In the genomic region with DNA sequence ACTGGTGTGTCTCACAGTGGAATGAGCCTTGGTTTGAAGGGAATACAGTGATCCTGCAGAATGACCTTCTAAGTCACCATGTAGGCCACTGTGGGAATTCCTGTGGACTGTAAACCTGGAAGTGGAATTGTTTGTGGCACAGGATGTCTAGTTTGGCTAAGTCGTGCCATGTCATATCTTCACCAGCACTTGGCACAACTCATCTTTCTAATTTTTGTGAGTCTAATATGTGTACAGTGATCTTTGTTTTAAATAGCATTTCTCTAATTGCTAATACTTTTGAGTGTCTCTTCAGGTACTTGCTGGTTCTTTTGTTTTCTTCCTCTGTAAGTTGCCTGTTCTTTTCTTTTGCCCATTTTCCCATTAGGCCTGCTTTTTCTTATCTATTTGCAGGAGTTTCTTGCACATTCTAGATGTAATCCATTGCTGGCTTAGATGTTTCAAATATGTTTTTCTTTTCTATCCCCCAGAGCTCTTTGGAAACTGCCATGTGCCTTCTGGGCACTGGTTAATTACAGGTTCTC, we compare ENCODE assay signal across 2 cellular contexts.
TF ChIP-seq lines count a peak whose summit lies in the region.

No MANE protein-coding gene starts in this region.

TF ChIP-seq in HEK293, 187 proteins besides CTCF, POLR2A, EP300 and RAD21 (continued from another document):
- TF ChIP-seq, protein P1, sequence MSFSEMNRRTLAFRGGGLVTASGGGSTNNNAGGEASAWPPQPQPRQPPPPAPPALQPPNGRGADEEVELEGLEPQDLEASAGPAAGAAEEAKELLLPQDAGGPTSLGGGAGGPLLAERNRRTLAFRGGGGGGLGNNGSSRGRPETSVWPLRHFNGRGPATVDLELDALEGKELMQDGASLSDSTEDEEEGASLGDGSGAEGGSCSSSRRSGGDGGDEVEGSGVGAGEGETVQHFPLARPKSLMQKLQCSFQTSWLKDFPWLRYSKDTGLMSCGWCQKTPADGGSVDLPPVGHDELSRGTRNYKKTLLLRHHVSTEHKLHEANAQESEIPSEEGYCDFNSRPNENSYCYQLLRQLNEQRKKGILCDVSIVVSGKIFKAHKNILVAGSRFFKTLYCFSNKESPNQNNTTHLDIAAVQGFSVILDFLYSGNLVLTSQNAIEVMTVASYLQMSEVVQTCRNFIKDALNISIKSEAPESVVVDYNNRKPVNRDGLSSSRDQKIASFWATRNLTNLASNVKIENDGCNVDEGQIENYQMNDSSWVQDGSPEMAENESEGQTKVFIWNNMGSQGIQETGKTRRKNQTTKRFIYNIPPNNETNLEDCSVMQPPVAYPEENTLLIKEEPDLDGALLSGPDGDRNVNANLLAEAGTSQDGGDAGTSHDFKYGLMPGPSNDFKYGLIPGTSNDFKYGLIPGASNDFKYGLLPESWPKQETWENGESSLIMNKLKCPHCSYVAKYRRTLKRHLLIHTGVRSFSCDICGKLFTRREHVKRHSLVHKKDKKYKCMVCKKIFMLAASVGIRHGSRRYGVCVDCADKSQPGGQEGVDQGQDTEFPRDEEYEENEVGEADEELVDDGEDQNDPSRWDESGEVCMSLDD (tag by site-specific recombination; IDR thresholded peaks at IDR 0.05) = no peak

TF ChIP-seq in K562, 482 proteins besides CTCF, POLR2A, EP300 and RAD21 (continued from another document and continues in another):
- TF ChIP-seq L3MBTL2 (IDR thresholded peaks at IDR 0.05) (no peak), SPI1 (IDR thresholded peaks at IDR 0.05; ENCODE audit: borderline replicate concordance, low read depth, low read length) (no peak), GTF2E2 (tag; IDR thresholded peaks at IDR 0.05) (no peak), MECOM (CRISPR knock-in tag; IDR thresholded peaks at IDR 0.05) (no peak), CBX5 (IDR thresholded peaks at IDR 0.05; ENCODE audit: borderline replicate concordance, low read depth) (peak; percentile 69; the same call in 1 of the 2 replicates), POLR2AphosphoS2 (IDR thresholded peaks at IDR 0.05; ENCODE audit: low read length) (no peak), YBX1 (IDR thresholded peaks at IDR 0.05) (no peak), NCOR1 (IDR thresholded peaks at IDR 0.05) (no peak), IRF2 (CRISPR knock-in tag; IDR thresholded peaks at IDR 0.05) (no peak), CHCHD3 (CRISPR knock-in tag; IDR thresholded peaks at IDR 0.05) (no peak), CREB1 (IDR thresholded peaks at IDR 0.05) (no peak), CREB1 (CRISPR knock-in tag; IDR thresholded peaks at IDR 0.05) (no peak), ZNF354B (CRISPR knock-in tag; IDR thresholded peaks at IDR 0.05) (no peak), POLR3A (IDR thresholded peaks at IDR 0.05; ENCODE audit: borderline replicate concordance, extremely low read depth, insufficient read depth, insufficient read length) (no peak), ZNF778 (CRISPR knock-in tag; IDR thresholded peaks at IDR 0.05) (no peak), CBX1 (IDR thresholded peaks at IDR 0.05; ENCODE audit: low read depth) (0 out of 2 replicates have a peak, but pooled peaks have one; percentile 16), ZNF134 (CRISPR knock-in tag; conservative IDR thresholded peaks at IDR 0.05) (no peak), SIRT6 (IDR thresholded peaks at IDR 0.05; ENCODE audit: low read depth, low read length) (no peak), HLTF (IDR thresholded peaks at IDR 0.05) (peak; percentile 88; the same call in 1 of the 2 replicates), CBX3 (IDR thresholded peaks at IDR 0.05; ENCODE audit: borderline replicate concordance in 1 of 2, low read length in 2 of 2) (peak in 1 of 2 experiments; percentile 76; a peak in 1 of 3 replicates), DMBX1 (CRISPR knock-in tag; IDR thresholded peaks at IDR 0.05; ENCODE audit: borderline replicate concordance) (no peak), BCOR (IDR thresholded peaks at IDR 0.05) (peak; percentile 74), ZNF830 (CRISPR knock-in tag; IDR thresholded peaks at IDR 0.05) (no peak), NR3C1 (CRISPR knock-in tag; IDR thresholded peaks at IDR 0.05) (no peak), ZKSCAN8 (CRISPR knock-in tag; IDR thresholded peaks at IDR 0.05) (no peak), U2AF1 (optimal IDR thresholded peaks at IDR 0.05; ENCODE audit: low read depth, low read length) (no peak), NCOA4 (IDR thresholded peaks at IDR 0.05; ENCODE audit: partially characterized antibody) (no peak), MYNN (IDR thresholded peaks at IDR 0.05) (no peak), MYNN (CRISPR knock-in tag; IDR thresholded peaks at IDR 0.05) (no peak), ZBTB8A (IDR thresholded peaks at IDR 0.05; ENCODE audit: partially characterized antibody) (no peak), SIN3A (IDR thresholded peaks at IDR 0.05; ENCODE audit: borderline replicate concordance in 2 of 2, control insufficient read depth in 1 of 2, low read depth in 2 of 2, low read length in 2 of 2) (no peak)
- TF ChIP-seq, protein P2, sequence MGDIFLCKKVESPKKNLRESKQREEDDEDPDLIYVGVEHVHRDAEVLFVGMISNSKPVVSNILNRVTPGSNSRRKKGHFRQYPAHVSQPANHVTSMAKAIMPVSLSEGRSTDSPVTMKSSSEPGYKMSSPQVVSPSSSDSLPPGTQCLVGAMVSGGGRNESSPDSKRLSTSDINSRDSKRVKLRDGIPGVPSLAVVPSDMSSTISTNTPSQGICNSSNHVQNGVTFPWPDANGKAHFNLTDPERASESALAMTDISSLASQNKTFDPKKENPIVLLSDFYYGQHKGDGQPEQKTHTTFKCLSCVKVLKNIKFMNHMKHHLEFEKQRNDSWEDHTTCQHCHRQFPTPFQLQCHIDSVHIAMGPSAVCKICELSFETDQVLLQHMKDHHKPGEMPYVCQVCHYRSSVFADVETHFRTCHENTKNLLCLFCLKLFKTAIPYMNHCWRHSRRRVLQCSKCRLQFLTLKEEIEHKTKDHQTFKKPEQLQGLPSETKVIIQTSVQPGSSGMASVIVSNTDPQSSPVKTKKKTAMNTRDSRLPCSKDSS (IDR thresholded peaks at IDR 0.05; ENCODE audit: low read depth, partially characterized antibody) = peak; percentile 56
- TF ChIP-seq, protein P3, sequence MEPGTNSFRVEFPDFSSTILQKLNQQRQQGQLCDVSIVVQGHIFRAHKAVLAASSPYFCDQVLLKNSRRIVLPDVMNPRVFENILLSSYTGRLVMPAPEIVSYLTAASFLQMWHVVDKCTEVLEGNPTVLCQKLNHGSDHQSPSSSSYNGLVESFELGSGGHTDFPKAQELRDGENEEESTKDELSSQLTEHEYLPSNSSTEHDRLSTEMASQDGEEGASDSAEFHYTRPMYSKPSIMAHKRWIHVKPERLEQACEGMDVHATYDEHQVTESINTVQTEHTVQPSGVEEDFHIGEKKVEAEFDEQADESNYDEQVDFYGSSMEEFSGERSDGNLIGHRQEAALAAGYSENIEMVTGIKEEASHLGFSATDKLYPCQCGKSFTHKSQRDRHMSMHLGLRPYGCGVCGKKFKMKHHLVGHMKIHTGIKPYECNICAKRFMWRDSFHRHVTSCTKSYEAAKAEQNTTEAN (CRISPR knock-in tag; IDR thresholded peaks at IDR 0.05) = no peak
- TF ChIP-seq, protein P4, sequence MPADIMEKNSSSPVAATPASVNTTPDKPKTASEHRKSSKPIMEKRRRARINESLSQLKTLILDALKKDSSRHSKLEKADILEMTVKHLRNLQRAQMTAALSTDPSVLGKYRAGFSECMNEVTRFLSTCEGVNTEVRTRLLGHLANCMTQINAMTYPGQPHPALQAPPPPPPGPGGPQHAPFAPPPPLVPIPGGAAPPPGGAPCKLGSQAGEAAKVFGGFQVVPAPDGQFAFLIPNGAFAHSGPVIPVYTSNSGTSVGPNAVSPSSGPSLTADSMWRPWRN (IDR thresholded peaks at IDR 0.05; ENCODE audit: low read depth) = no peak
- TF ChIP-seq, protein P5, sequence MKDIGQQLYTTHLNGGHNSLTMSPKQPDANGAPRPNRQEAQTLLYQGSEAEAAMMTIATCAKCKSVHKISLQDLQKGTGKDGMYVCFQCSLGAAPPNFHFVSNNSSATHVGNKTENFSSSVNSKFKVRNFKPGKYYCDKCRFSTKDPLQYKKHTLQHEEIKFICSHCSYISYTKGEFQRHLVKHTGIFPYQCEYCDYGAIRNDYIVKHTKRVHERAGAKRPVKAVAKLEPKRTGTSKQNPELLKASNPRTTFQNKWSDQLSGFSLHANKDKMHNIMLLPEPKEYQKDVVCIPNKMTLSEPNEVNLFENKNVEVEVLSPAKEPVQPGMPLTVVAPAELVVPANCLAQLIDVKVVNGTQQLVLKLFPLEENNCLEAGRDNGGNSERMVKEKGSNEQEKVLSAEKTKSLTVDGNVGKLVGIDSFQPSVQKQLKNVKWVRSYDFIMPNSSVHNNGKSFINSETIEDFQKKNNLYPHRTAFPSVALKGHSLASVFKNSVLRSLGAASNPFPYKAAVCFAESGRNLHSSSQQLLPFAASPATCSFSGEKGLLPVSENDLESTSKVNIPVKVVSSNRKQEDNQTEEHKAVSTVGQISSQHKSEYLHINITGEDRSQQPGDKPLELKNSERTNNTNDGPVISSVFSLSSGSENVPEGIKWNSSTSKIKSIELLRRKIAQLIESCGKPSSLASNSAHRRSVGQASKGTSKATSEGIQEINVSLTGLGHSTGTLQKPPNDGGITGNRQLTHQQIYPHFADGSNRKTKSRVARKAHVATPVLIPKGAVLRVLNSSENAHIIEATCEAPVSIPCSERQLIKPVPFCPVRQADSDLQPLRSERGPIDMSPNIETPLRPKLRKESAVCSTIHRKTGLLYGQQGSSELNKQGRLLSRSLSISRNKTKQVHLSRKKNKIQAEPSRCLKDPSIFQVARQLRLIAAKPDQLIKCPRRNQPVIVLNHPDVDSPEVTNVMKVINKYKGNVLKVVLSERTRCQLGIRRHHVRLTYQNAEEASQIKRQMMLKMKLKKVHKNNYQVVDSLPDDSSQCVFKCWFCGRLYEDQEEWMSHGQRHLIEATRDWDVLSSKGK (CRISPR knock-in tag; IDR thresholded peaks at IDR 0.05) = no peak
- TF ChIP-seq, protein P6, sequence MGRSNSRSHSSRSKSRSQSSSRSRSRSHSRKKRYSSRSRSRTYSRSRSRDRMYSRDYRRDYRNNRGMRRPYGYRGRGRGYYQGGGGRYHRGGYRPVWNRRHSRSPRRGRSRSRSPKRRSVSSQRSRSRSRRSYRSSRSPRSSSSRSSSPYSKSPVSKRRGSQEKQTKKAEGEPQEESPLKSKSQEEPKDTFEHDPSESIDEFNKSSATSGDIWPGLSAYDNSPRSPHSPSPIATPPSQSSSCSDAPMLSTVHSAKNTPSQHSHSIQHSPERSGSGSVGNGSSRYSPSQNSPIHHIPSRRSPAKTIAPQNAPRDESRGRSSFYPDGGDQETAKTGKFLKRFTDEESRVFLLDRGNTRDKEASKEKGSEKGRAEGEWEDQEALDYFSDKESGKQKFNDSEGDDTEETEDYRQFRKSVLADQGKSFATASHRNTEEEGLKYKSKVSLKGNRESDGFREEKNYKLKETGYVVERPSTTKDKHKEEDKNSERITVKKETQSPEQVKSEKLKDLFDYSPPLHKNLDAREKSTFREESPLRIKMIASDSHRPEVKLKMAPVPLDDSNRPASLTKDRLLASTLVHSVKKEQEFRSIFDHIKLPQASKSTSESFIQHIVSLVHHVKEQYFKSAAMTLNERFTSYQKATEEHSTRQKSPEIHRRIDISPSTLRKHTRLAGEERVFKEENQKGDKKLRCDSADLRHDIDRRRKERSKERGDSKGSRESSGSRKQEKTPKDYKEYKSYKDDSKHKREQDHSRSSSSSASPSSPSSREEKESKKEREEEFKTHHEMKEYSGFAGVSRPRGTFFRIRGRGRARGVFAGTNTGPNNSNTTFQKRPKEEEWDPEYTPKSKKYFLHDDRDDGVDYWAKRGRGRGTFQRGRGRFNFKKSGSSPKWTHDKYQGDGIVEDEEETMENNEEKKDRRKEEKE (IDR thresholded peaks at IDR 0.05; ENCODE audit: borderline replicate concordance in 1 of 2, control insufficient read depth in 1 of 2, low read depth in 2 of 2, low read length in 1 of 2) = no peak
- TF ChIP-seq, protein P7, sequence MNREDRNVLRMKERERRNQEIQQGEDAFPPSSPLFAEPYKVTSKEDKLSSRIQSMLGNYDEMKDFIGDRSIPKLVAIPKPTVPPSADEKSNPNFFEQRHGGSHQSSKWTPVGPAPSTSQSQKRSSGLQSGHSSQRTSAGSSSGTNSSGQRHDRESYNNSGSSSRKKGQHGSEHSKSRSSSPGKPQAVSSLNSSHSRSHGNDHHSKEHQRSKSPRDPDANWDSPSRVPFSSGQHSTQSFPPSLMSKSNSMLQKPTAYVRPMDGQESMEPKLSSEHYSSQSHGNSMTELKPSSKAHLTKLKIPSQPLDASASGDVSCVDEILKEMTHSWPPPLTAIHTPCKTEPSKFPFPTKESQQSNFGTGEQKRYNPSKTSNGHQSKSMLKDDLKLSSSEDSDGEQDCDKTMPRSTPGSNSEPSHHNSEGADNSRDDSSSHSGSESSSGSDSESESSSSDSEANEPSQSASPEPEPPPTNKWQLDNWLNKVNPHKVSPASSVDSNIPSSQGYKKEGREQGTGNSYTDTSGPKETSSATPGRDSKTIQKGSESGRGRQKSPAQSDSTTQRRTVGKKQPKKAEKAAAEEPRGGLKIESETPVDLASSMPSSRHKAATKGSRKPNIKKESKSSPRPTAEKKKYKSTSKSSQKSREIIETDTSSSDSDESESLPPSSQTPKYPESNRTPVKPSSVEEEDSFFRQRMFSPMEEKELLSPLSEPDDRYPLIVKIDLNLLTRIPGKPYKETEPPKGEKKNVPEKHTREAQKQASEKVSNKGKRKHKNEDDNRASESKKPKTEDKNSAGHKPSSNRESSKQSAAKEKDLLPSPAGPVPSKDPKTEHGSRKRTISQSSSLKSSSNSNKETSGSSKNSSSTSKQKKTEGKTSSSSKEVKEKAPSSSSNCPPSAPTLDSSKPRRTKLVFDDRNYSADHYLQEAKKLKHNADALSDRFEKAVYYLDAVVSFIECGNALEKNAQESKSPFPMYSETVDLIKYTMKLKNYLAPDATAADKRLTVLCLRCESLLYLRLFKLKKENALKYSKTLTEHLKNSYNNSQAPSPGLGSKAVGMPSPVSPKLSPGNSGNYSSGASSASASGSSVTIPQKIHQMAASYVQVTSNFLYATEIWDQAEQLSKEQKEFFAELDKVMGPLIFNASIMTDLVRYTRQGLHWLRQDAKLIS (CRISPR knock-in tag; IDR thresholded peaks at IDR 0.05) = no peak
- TF ChIP-seq, protein P8, sequence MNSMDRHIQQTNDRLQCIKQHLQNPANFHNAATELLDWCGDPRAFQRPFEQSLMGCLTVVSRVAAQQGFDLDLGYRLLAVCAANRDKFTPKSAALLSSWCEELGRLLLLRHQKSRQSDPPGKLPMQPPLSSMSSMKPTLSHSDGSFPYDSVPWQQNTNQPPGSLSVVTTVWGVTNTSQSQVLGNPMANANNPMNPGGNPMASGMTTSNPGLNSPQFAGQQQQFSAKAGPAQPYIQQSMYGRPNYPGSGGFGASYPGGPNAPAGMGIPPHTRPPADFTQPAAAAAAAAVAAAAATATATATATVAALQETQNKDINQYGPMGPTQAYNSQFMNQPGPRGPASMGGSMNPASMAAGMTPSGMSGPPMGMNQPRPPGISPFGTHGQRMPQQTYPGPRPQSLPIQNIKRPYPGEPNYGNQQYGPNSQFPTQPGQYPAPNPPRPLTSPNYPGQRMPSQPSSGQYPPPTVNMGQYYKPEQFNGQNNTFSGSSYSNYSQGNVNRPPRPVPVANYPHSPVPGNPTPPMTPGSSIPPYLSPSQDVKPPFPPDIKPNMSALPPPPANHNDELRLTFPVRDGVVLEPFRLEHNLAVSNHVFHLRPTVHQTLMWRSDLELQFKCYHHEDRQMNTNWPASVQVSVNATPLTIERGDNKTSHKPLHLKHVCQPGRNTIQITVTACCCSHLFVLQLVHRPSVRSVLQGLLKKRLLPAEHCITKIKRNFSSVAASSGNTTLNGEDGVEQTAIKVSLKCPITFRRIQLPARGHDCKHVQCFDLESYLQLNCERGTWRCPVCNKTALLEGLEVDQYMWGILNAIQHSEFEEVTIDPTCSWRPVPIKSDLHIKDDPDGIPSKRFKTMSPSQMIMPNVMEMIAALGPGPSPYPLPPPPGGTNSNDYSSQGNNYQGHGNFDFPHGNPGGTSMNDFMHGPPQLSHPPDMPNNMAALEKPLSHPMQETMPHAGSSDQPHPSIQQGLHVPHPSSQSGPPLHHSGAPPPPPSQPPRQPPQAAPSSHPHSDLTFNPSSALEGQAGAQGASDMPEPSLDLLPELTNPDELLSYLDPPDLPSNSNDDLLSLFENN (IDR thresholded peaks at IDR 0.05; ENCODE audit: low read depth in 2 of 2, low read length in 2 of 2) = no peak
